Comparison of ENCODE assay signal across 16 cellular contexts in genomic region chr1:3323021-3323790, GRCh38.
A peak's percentile ranks its signal among the peaks of the same experiment; 100 is the strongest.
DNase-seq lines count a peak whose midpoint lies in the region; ATAC-seq, FAIRE-seq and TF ChIP-seq lines count a peak whose summit lies in the region.
"Had no signal": no experiment of that assay in that cellular context is flagged by ENCODE, and none has a peak within 500 bp of the region (broad histone marks: within the 10 kb centered on the region; RNA-seq: fewer than 3 reads in every experiment).

No MANE protein-coding gene starts in this region.

- peak overlapping the region; percentile 54 for H3K4me3 Mint-ChIP-seq in type B pancreatic cell
- H3K4me3 Mint-ChIP-seq: activated CD8-positive, alpha-beta memory T cell treated with anti-CD3 and anti-CD28 coated beads, Interleukin-2, amount 10 ng/mL, durations not matched to agents 7 days and 5 days; CD8-positive, alpha-beta memory T cell had no signal

- peak overlapping the region; percentile 76 for H3K27ac Mint-ChIP-seq in type B pancreatic cell
- H3K27ac Mint-ChIP-seq: activated CD8-positive, alpha-beta memory T cell treated with anti-CD3 and anti-CD28 coated beads, Interleukin-2, amount 10 ng/mL, durations not matched to agents 7 days and 5 days; CD8-positive, alpha-beta memory T cell had no signal

- FAIRE-seq in H54 (lab: Jason Lieb, UNC): no peak
- FAIRE-seq: A549 had no signal

- H3K27ac ChIP-seq in lung (ENCODE audit: low read depth in 1 of 2, low read length in 1 of 2): peak overlapping the region; percentile 9 to 70
- H3K27ac ChIP-seq: testis had no signal

- no peaks in the 10 kb centered on the region for H3K27me3 ChIP-seq in lung (ENCODE audit: control insufficient read depth, insufficient read depth)
- H3K27me3 ChIP-seq: testis had no signal

- peaks cover 0 to 6% of the 10 kb centered on the region in 2 donors for H3K4me1 ChIP-seq in lung (ENCODE audit: control insufficient read depth in 2 of 2, insufficient read depth in 2 of 2, low read length in 2 of 2)
- H3K4me1 ChIP-seq: testis had no signal

- H3K9me3 Mint-ChIP-seq in type B pancreatic cell: no peaks in the 10 kb centered on the region

- peaks cover 41% of the 10 kb centered on the region for H3K4me1 Mint-ChIP-seq in type B pancreatic cell (ENCODE audit: unreplicated experiment)

- TF ChIP-seq CTCF in lung (IDR thresholded peaks at IDR 0.05; ENCODE audit: control extremely low read depth, extremely low read depth): no peak
- TF ChIP-seq CTCF in type B pancreatic cell (conservative IDR thresholded peaks at IDR 0.05): no peak

- no peaks in the 10 kb centered on the region for H3K36me3 Mint-ChIP-seq in type B pancreatic cell
- H3K36me3 Mint-ChIP-seq: activated CD8-positive, alpha-beta memory T cell treated with anti-CD3 and anti-CD28 coated beads, Interleukin-2, amount 10 ng/mL, durations not matched to agents 7 days and 5 days; CD8-positive, alpha-beta memory T cell had no signal

- ATAC-seq in lung (ENCODE audit: insufficient read depth, low FRiP score): peak; percentile 54
- ATAC-seq: A549; activated CD8-positive, alpha-beta memory T cell treated with anti-CD3 and anti-CD28 coated beads, Interleukin-2, amount 10 ng/mL, durations not matched to agents 7 days and 5 days had no signal

- no peak for TF ChIP-seq POLR2A in H54 (IDR thresholded peaks at IDR 0.05; ENCODE audit: low read depth, low read length)

- H3K4me3 ChIP-seq in lung: no peak overlapping the region
- H3K4me3 ChIP-seq: A549, testis had no signal

- WGBS in lung, 2 donors: 30 to 32% methylated on average over 39 to 40 of the region's 40 CpGs

- peak; percentile 17 for DNase-seq in NCI-H2171 treated with DMSO at 0.1 percent for 48 hours (lab: John Stamatoyannopoulos, UW)
- no peak for DNase-seq in NCI-H2171 (lab: John Stamatoyannopoulos, UW)
- DNase-seq in astrocyte of the hippocampus (ENCODE audit: low read depth, low spot score): peak; percentile 52
- DNase-seq in lung (ENCODE audit: low spot score): peak; percentile 66
- DNase-seq in type B pancreatic cell (ENCODE audit: extremely low spot score, unreplicated experiment): no peak
- DNase-seq in activated CD4-positive, alpha-beta T cell treated with anti-CD3 and anti-CD28 coated beads, Interleukin-2, amount 50 U/mL, for 48 hours: no peak
- no peak for DNase-seq in H54 (ENCODE audit: insufficient read length, low spot score)
- DNase-seq in activated CD4-positive, alpha-beta T cell treated with anti-CD3 and anti-CD28 coated beads, Interleukin-2, amount 50 U/mL, for 1 hour: no peak
- DNase-seq: activated CD8-positive, alpha-beta memory T cell treated with anti-CD3 and anti-CD28 coated beads, Interleukin-2, amount 10 ng/mL, durations not matched to agents 7 days and 5 days; activated naive CD4-positive, alpha-beta T cell treated with anti-CD3 and anti-CD28 coated beads, Interleukin-2, amount 50 U/mL, for 16 hours; CD8-positive, alpha-beta memory T cell; IMR-90; NCI-H1436; stimulated activated CD4-positive, alpha-beta T cell treated with anti-CD3 and anti-CD28 coated beads, Interleukin-12 subunit alpha, Interleukin-12 subunit beta, amount 100 ng/mL, for 4 hours; testis had no signal

- no peaks in the 10 kb centered on the region for H3K9me3 ChIP-seq in lung (ENCODE audit: control insufficient read depth in 2 of 2, insufficient read depth in 1 of 2, low read length in 1 of 2)
- H3K9me3 ChIP-seq: A549, testis had no signal

- H3K36me3 ChIP-seq in lung (ENCODE audit: control insufficient read depth in 2 of 2, insufficient read depth in 2 of 2, low read length in 2 of 2): no peaks in the 10 kb centered on the region

- H3K27me3 Mint-ChIP-seq in type B pancreatic cell: peaks cover 3% of the 10 kb centered on the region
- H3K27me3 Mint-ChIP-seq: activated CD8-positive, alpha-beta memory T cell treated with anti-CD3 and anti-CD28 coated beads, Interleukin-2, amount 10 ng/mL, durations not matched to agents 7 days and 5 days had no signal

Comparison
In these comparisons a context has a peak if more than half of its experiments do, and no peak if none do; other contexts are left out.
1. DNase-seq: peak in NCI-H2171 treated with DMSO at 0.1 percent for 48 hours (single experiment), astrocyte of the hippocampus (single experiment) and lung (single experiment); none in NCI-H2171 (single experiment), type B pancreatic cell (single experiment), activated CD4-positive, alpha-beta T cell treated with anti-CD3 and anti-CD28 coated beads, Interleukin-2, amount 50 U/mL, for 48 hours (0 of 2), H54 (single experiment) and activated CD4-positive, alpha-beta T cell treated with anti-CD3 and anti-CD28 coated beads, Interleukin-2, amount 50 U/mL, for 1 hour (single experiment).